38 cellular contexts compared by ENCODE assay signal in the genomic region with DNA sequence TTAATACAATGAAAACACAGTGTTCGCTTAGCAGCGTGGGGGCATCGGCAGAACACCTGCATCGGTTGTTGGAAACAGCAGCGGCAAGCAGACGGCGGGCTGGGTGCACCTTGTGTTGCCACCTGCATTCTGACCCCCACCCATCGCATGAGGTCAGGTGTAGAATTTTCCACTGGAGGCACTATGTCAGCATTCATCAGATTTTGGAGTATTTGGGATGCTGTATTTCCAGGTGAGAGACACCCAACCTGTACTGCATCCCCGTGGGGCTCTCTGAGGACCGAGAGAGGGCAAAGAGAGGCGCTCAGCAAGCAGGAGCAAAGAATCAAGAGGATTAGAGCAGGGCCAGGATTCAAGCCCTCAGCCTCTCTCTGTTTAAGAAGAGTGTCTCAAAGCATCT.
"Had no signal": no experiment of that assay in that cellular context is flagged by ENCODE, and none has a peak within 500 bp of the region (broad histone marks: within the 10 kb centered on the region; RNA-seq: fewer than 3 reads in every experiment).

No MANE protein-coding gene starts in this region.

- H3K9me3 ChIP-seq: adrenal gland, body of pancreas had no signal

- DNase-seq: activated effector memory CD4-positive, alpha-beta T cell treated with anti-CD3 and anti-CD28 coated beads, Interleukin-2, amount 50 U/mL, for 16 hours; activated effector memory CD4-positive, alpha-beta T cell treated with Interleukin-2 at 50 U/mL for 16 hours; activated gamma-delta T cell; activated gamma-delta T cell treated with Interleukin-2 at 50 U/mL for 16 hours; activated naive CD4-positive, alpha-beta T cell; activated naive CD4-positive, alpha-beta T cell treated with anti-CD3 and anti-CD28 coated beads for 36 hours; activated naive CD4-positive, alpha-beta T cell treated with anti-CD3 and anti-CD28 coated beads, Interleukin-2, amount 10 ng/mL, durations not matched to agents 7 days and 5 days; activated naive CD4-positive, alpha-beta T cell treated with anti-CD3 and anti-CD28 coated beads, Interleukin-2, amount 50 U/mL, for 16 hours; activated naive CD4-positive, alpha-beta T cell treated with Interleukin-2 at 50 U/mL for 16 hours; activated naive CD8-positive, alpha-beta T cell treated with anti-CD3 and anti-CD28 coated beads for 36 hours; activated naive CD8-positive, alpha-beta T cell treated with anti-CD3 and anti-CD28 coated beads, Interleukin-2, amount 10 ng/mL, durations not matched to agents 7 days and 5 days; activated naive CD8-positive, alpha-beta T cell treated with anti-CD3 and anti-CD28 coated beads, Interleukin-2, amount 50 U/mL, for 24 hours; activated T-cell treated with anti-CD3 and anti-CD28 coated beads, Interleukin-2, amount 50 U/mL, for 1 hour; activated T-cell treated with anti-CD3 and anti-CD28 coated beads, Interleukin-2, amount 50 U/mL, for 24 hours; activated T-cell treated with anti-CD3 and anti-CD28 coated beads, Interleukin-2, amount 50 U/mL, for 4 hours; activated T-cell treated with anti-CD3 and anti-CD28 coated beads, Interleukin-2, amount 50 U/mL, for 48 hours; activated T-cell treated with anti-CD3 and anti-CD28 coated beads, Interleukin-2, amount 50 U/mL, for 72 hours; adrenal gland; amniotic stem cell; amygdala; anterior cingulate cortex; aorta; body of pancreas; brain microvascular endothelial cell; caudate nucleus; central memory CD4-positive, alpha-beta T cell; cerebellar nuclear complex had no signal

- H3K4me1 ChIP-seq: adrenal gland, ascending aorta, body of pancreas, breast epithelium had no signal

- ATAC-seq: activated naive CD4-positive, alpha-beta T cell treated with anti-CD3 and anti-CD28 coated beads, Interleukin-2, amount 50 U/mL, for 72 hours; activated naive CD8-positive, alpha-beta T cell treated with anti-CD3 and anti-CD28 coated beads, Interleukin-2, amount 50 U/mL, for 24 hours; activated T-cell treated with anti-CD3 and anti-CD28 coated beads, Interleukin-2, amount 50 U/mL, for 4 hours; activated T-cell treated with anti-CD3 and anti-CD28 coated beads, Interleukin-2, amount 50 U/mL, for 72 hours; activated T-helper 17 cell treated with anti-CD3 and anti-CD28 coated beads, Interleukin-2, amount 50 U/mL, for 72 hours; body of pancreas had no signal

- H3K27ac Mint-ChIP-seq: activated naive CD4-positive, alpha-beta T cell treated with anti-CD3 and anti-CD28 coated beads for 36 hours; activated naive CD4-positive, alpha-beta T cell treated with anti-CD3 and anti-CD28 coated beads, Interleukin-2, amount 10 ng/mL, durations not matched to agents 7 days and 5 days; activated naive CD4-positive, alpha-beta T cell treated with anti-CD3 and anti-CD28 coated beads, Interleukin-2, amount 50 U/mL, for 24 hours; activated naive CD4-positive, alpha-beta T cell treated with anti-CD3 and anti-CD28 coated beads, Interleukin-2, amount 50 U/mL, for 72 hours; activated naive CD8-positive, alpha-beta T cell; activated naive CD8-positive, alpha-beta T cell treated with anti-CD3 and anti-CD28 coated beads for 36 hours; activated naive CD8-positive, alpha-beta T cell treated with anti-CD3 and anti-CD28 coated beads, Interleukin-2, amount 10 ng/mL, durations not matched to agents 7 days and 5 days; activated naive CD8-positive, alpha-beta T cell treated with anti-CD3 and anti-CD28 coated beads, Interleukin-2, amount 50 U/mL, for 24 hours; activated T-cell treated with anti-CD3 and anti-CD28 coated beads, Interleukin-2, amount 50 U/mL, for 24 hours; activated T-cell treated with anti-CD3 and anti-CD28 coated beads, Interleukin-2, amount 50 U/mL, for 72 hours; activated T-helper 1 cell treated with anti-CD3 and anti-CD28 coated beads, Interleukin-12 subunit alpha, Interleukin-12 subunit beta, Interleukin-2, Interleukin-4 antibody, amounts not matched to agents 30 ng/mL and 10 ng/mL and 1 ng/mL, durations not matched to agents 14 hours and 24 hours and 36 hours; activated T-helper 17 cell treated with anti-CD3 and anti-CD28 coated beads, Interleukin-2, amount 50 U/mL, for 72 hours; activated T-helper 2 cell treated with anti-CD3 and anti-CD28 coated beads, Interferon-gamma antibody, Interleukin-2, Interleukin-4, amounts not matched to agents 10 μg/mL and 5 μg/mL and 100 μg/mL, durations not matched to agents 14 hours and 24 hours and 36 hours had no signal

- H3K9me3 Mint-ChIP-seq: activated naive CD4-positive, alpha-beta T cell treated with anti-CD3 and anti-CD28 coated beads for 36 hours; activated naive CD4-positive, alpha-beta T cell treated with anti-CD3 and anti-CD28 coated beads, Interleukin-2, amount 10 ng/mL, durations not matched to agents 7 days and 5 days; activated naive CD8-positive, alpha-beta T cell treated with anti-CD3 and anti-CD28 coated beads for 36 hours; activated naive CD8-positive, alpha-beta T cell treated with anti-CD3 and anti-CD28 coated beads, Interleukin-2, amount 10 ng/mL, durations not matched to agents 7 days and 5 days; activated naive CD8-positive, alpha-beta T cell treated with anti-CD3 and anti-CD28 coated beads, Interleukin-2, amount 50 U/mL, for 24 hours; activated T-cell treated with anti-CD3 and anti-CD28 coated beads, Interleukin-2, amount 50 U/mL, for 24 hours; activated T-cell treated with anti-CD3 and anti-CD28 coated beads, Interleukin-2, amount 50 U/mL, for 4 hours; activated T-helper 1 cell treated with anti-CD3 and anti-CD28 coated beads, Interleukin-12 subunit alpha, Interleukin-12 subunit beta, Interleukin-2, Interleukin-4 antibody, amounts not matched to agents 30 ng/mL and 10 ng/mL and 1 ng/mL, durations not matched to agents 14 hours and 24 hours and 36 hours; activated T-helper 17 cell treated with anti-CD3 and anti-CD28 coated beads, Interleukin-2, amount 50 U/mL, for 72 hours; activated T-helper 2 cell treated with anti-CD3 and anti-CD28 coated beads, Interferon-gamma antibody, Interleukin-2, Interleukin-4, amounts not matched to agents 10 μg/mL and 5 μg/mL and 100 μg/mL, durations not matched to agents 14 hours and 24 hours and 36 hours; central memory CD8-positive, alpha-beta T cell had no signal

- H3K27me3 Mint-ChIP-seq: activated naive CD8-positive, alpha-beta T cell; activated naive CD8-positive, alpha-beta T cell treated with anti-CD3 and anti-CD28 coated beads for 36 hours; activated naive CD8-positive, alpha-beta T cell treated with anti-CD3 and anti-CD28 coated beads, Interleukin-2, amount 10 ng/mL, durations not matched to agents 7 days and 5 days; activated naive CD8-positive, alpha-beta T cell treated with anti-CD3 and anti-CD28 coated beads, Interleukin-2, amount 50 U/mL, for 24 hours had no signal

- H3K4me1 Mint-ChIP-seq: activated naive CD4-positive, alpha-beta T cell treated with anti-CD3 and anti-CD28 coated beads, Interleukin-2, amount 10 ng/mL, durations not matched to agents 7 days and 5 days; activated naive CD4-positive, alpha-beta T cell treated with anti-CD3 and anti-CD28 coated beads, Interleukin-2, amount 50 U/mL, for 24 hours; activated naive CD8-positive, alpha-beta T cell treated with anti-CD3 and anti-CD28 coated beads for 36 hours; activated naive CD8-positive, alpha-beta T cell treated with anti-CD3 and anti-CD28 coated beads, Interleukin-2, amount 10 ng/mL, durations not matched to agents 7 days and 5 days; activated naive CD8-positive, alpha-beta T cell treated with anti-CD3 and anti-CD28 coated beads, Interleukin-2, amount 50 U/mL, for 24 hours; activated T-helper 17 cell treated with anti-CD3 and anti-CD28 coated beads, Interleukin-2, amount 50 U/mL, for 72 hours; brain; central memory CD8-positive, alpha-beta T cell had no signal

- H3K36me3 ChIP-seq: adrenal gland, ascending aorta, brain microvascular endothelial cell, breast epithelium, cardiac muscle cell had no signal

- H3K27me3 ChIP-seq: adrenal gland, ascending aorta, body of pancreas, brain microvascular endothelial cell, breast epithelium, cardiac muscle cell had no signal

- H3K36me3 Mint-ChIP-seq: activated naive CD4-positive, alpha-beta T cell treated with anti-CD3 and anti-CD28 coated beads, Interleukin-2, amount 10 ng/mL, durations not matched to agents 7 days and 5 days; activated naive CD4-positive, alpha-beta T cell treated with anti-CD3 and anti-CD28 coated beads, Interleukin-2, amount 50 U/mL, for 24 hours; activated naive CD4-positive, alpha-beta T cell treated with anti-CD3 and anti-CD28 coated beads, Interleukin-2, amount 50 U/mL, for 72 hours; activated naive CD8-positive, alpha-beta T cell; activated naive CD8-positive, alpha-beta T cell treated with anti-CD3 and anti-CD28 coated beads, Interleukin-2, amount 10 ng/mL, durations not matched to agents 7 days and 5 days; brain had no signal

- H3K4me3 Mint-ChIP-seq: activated naive CD4-positive, alpha-beta T cell treated with anti-CD3 and anti-CD28 coated beads for 36 hours; activated naive CD4-positive, alpha-beta T cell treated with anti-CD3 and anti-CD28 coated beads, Interleukin-2, amount 10 ng/mL, durations not matched to agents 7 days and 5 days; activated naive CD4-positive, alpha-beta T cell treated with anti-CD3 and anti-CD28 coated beads, Interleukin-2, amount 50 U/mL, for 24 hours; activated naive CD8-positive, alpha-beta T cell; activated naive CD8-positive, alpha-beta T cell treated with anti-CD3 and anti-CD28 coated beads for 36 hours; activated naive CD8-positive, alpha-beta T cell treated with anti-CD3 and anti-CD28 coated beads, Interleukin-2, amount 10 ng/mL, durations not matched to agents 7 days and 5 days; activated naive CD8-positive, alpha-beta T cell treated with anti-CD3 and anti-CD28 coated beads, Interleukin-2, amount 50 U/mL, for 24 hours; activated T-cell treated with anti-CD3 and anti-CD28 coated beads, Interleukin-2, amount 50 U/mL, for 24 hours; activated T-cell treated with anti-CD3 and anti-CD28 coated beads, Interleukin-2, amount 50 U/mL, for 4 hours; activated T-cell treated with anti-CD3 and anti-CD28 coated beads, Interleukin-2, amount 50 U/mL, for 72 hours; activated T-helper 1 cell treated with anti-CD3 and anti-CD28 coated beads, Interleukin-12 subunit alpha, Interleukin-12 subunit beta, Interleukin-2, Interleukin-4 antibody, amounts not matched to agents 30 ng/mL and 10 ng/mL and 1 ng/mL, durations not matched to agents 14 hours and 24 hours and 36 hours; activated T-helper 17 cell treated with anti-CD3 and anti-CD28 coated beads, Interleukin-2, amount 50 U/mL, for 72 hours; brain; central memory CD8-positive, alpha-beta T cell had no signal

- H3K27ac ChIP-seq: adrenal gland, ascending aorta, body of pancreas, brain microvascular endothelial cell, breast epithelium, cardiac muscle cell had no signal

- H3K4me3 ChIP-seq: adrenal gland, ascending aorta, body of pancreas, breast epithelium, cardiac muscle cell had no signal
